19 cellular contexts compared by ENCODE assay signal in the genomic region with DNA sequence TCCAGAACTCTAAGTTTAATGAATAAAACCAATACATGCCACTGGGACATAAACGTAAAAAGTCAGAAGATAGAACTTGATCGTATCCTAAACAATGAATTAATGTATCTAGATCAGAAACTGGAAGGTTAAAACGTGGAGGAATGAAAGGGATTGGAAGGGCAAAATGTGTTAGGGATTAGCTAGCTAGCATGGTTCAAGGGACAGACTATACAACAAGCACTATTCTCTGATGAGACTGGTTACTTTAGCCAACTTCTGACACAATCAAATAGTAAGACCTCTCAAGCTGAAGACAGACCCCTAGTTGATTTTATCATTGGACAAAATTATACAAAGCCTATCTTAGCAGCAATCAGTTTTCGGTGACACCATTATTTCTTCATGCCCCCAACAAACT.
"Had no signal": no experiment of that assay in that cellular context is flagged by ENCODE, and none has a peak within 500 bp of the region (broad histone marks: within the 10 kb centered on the region; RNA-seq: fewer than 3 reads in every experiment).

No MANE protein-coding gene starts in this region.

- H3K27ac Mint-ChIP-seq: natural killer cell had no signal

- H3K9me3 Mint-ChIP-seq: natural killer cell, neural crest cell had no signal

- FAIRE-seq: frontal cortex, small intestine had no signal

- H3K27ac ChIP-seq: colonic mucosa, ovary, right atrium auricular region, suprapubic skin, tibial artery, upper lobe of right lung, vagina had no signal

- H3K4me3 ChIP-seq: colonic mucosa, heart left ventricle, mucosa of descending colon, ovary, right atrium auricular region, suprapubic skin, tibial artery, upper lobe of right lung, vagina had no signal

- H3K27me3 ChIP-seq: colonic mucosa, heart left ventricle, ovary, right atrium auricular region, suprapubic skin, upper lobe of right lung, vagina had no signal

- H3K36me3 ChIP-seq: colonic mucosa, heart left ventricle, ovary, right atrium auricular region, suprapubic skin, tibial artery, upper lobe of right lung, vagina had no signal

- H3K4me3 Mint-ChIP-seq: natural killer cell, neural crest cell had no signal

- DNase-seq: colonic mucosa; effector CD8-positive, alpha-beta T cell; heart left ventricle; hippocampal formation; mammary epithelial cell; mucosa of descending colon; natural killer cell; ovary; small intestine; stimulated activated CD4-positive, alpha-beta T cell treated with anti-CD3 and anti-CD28 coated beads, Interleukin-12 subunit alpha, Interleukin-12 subunit beta, amount 100 ng/mL, for 4 hours; stimulated activated naive CD8-positive, alpha-beta T cell treated with anti-CD3 and anti-CD28 coated beads, Interleukin-15, Interleukin-2, amounts not matched to agents 100 U/mL and 50 U/mL, for 24 hours; tibial artery; upper lobe of right lung had no signal

- H3K9me3 ChIP-seq: colonic mucosa, heart left ventricle, mucosa of descending colon, ovary, right atrium auricular region, suprapubic skin, tibial artery, upper lobe of right lung, vagina had no signal

- ATAC-seq: esophagus mucosa; heart left ventricle; mucosa of descending colon; natural killer cell; stimulated activated naive CD8-positive, alpha-beta T cell treated with anti-CD3 and anti-CD28 coated beads, Interleukin-15, Interleukin-2, amounts not matched to agents 100 U/mL and 50 U/mL, for 24 hours had no signal

- H3K4me1 ChIP-seq: colonic mucosa, right atrium auricular region, tibial artery, upper lobe of right lung, vagina had no signal

- H3K36me3 Mint-ChIP-seq: natural killer cell had no signal
